ENCODE assay signal across 7 cellular contexts in genomic region chr6:37168809-37169457, GRCh38. TPM values are rescaled to one million over a fixed set of nuclear protein-coding genes. Genes with fewer than 3 reads are reported as not detected.
DNase-seq lines count a peak whose midpoint lies in the region; ATAC-seq, FAIRE-seq and TF ChIP-seq lines count a peak whose summit lies in the region.

No MANE protein-coding gene starts in this region.

- H3K9me3 ChIP-seq in gastroesophageal sphincter, result no peaks in the 10 kb centered on the region

- no peak for TF ChIP-seq POLR2A in gastroesophageal sphincter (IDR thresholded peaks at IDR 0.05)

- no peak for FAIRE-seq in D721Med (lab: Jason Lieb, UNC)

- intact Hi-C loops in activated naive CD4-positive, alpha-beta T cell treated with anti-CD3 and anti-CD28 coated beads for 36 hours (cut with micrococcal nuclease), result loop anchor here (1.0 kb wide), 4 partner anchors 14 to 71 kb away; no protein-coding TSS in a partner anchor

- H3K27ac Mint-ChIP-seq in activated naive CD4-positive, alpha-beta T cell treated with anti-CD3 and anti-CD28 coated beads for 36 hours, result peak overlapping the region; percentile 96
- peak overlapping the region; percentile 99 for H3K27ac Mint-ChIP-seq in osteocyte (ENCODE audit: unreplicated experiment)

- DNase-seq in NCI-H1417 (lab: John Stamatoyannopoulos, UW) (peak; percentile 37 to 91 (median 82)), osteocyte (ENCODE audit: extremely low spot score, unreplicated experiment) (no peak), D721Med (ENCODE audit: insufficient read length, low spot score) (no peak)
- DNase-seq in activated naive CD4-positive, alpha-beta T cell treated with anti-CD3 and anti-CD28 coated beads for 36 hours, result peak; percentile 76

- peaks cover 34% of the 10 kb centered on the region for H3K36me3 Mint-ChIP-seq in activated naive CD4-positive, alpha-beta T cell treated with anti-CD3 and anti-CD28 coated beads for 36 hours (ENCODE audit: low read depth)
- H3K36me3 Mint-ChIP-seq in osteocyte (ENCODE audit: unreplicated experiment), result peaks cover 12% of the 10 kb centered on the region

- H3K4me3 ChIP-seq in GM08714 (ENCODE audit: low read length) (peak overlapping the region; percentile 61; the same call in 1 of the 2 replicates), gastroesophageal sphincter (peak overlapping the region; percentile 50 to 63)

- CTCF ChIA-PET in activated naive CD4-positive, alpha-beta T cell treated with anti-CD3 and anti-CD28 coated beads for 36 hours (lab: Charles Lee), result interaction anchor here (1.9 to 12.2 kb wide), 4 partner anchors 39 to 144 kb away, joined by 10 to 265 read pairs (median 180); no protein-coding TSS in a partner anchor

- H3K27me3 Mint-ChIP-seq in activated naive CD4-positive, alpha-beta T cell treated with anti-CD3 and anti-CD28 coated beads for 36 hours (ENCODE audit: low read depth), result no peaks in the 10 kb centered on the region
- H3K27me3 Mint-ChIP-seq in osteocyte (ENCODE audit: unreplicated experiment), result no peaks in the 10 kb centered on the region

- H3K9me3 Mint-ChIP-seq in activated naive CD4-positive, alpha-beta T cell treated with anti-CD3 and anti-CD28 coated beads for 36 hours, result no peaks in the 10 kb centered on the region
- H3K9me3 Mint-ChIP-seq in osteocyte (ENCODE audit: unreplicated experiment), result no peaks in the 10 kb centered on the region

- peaks cover 26% of the 10 kb centered on the region for H3K4me1 Mint-ChIP-seq in activated naive CD4-positive, alpha-beta T cell treated with anti-CD3 and anti-CD28 coated beads for 36 hours (ENCODE audit: low read depth)
- peaks cover 32% of the 10 kb centered on the region for H3K4me1 Mint-ChIP-seq in osteocyte (ENCODE audit: unreplicated experiment)

- peak overlapping the region; percentile 93 for H3K4me3 Mint-ChIP-seq in activated naive CD4-positive, alpha-beta T cell treated with anti-CD3 and anti-CD28 coated beads for 36 hours
- peak overlapping the region; percentile 86 for H3K4me3 Mint-ChIP-seq in osteocyte (ENCODE audit: unreplicated experiment)

- 4 to 7% methylated on average over 13 to 14 of the region's 24 CpGs for WGBS in gastroesophageal sphincter (ENCODE audit: low coverage in 1 of 2), 2 donors

- no peak for TF ChIP-seq EP300 in gastroesophageal sphincter (IDR thresholded peaks at IDR 0.05)

- peak; percentile 26 for ATAC-seq in gastroesophageal sphincter
- ATAC-seq in HG03280 (IDR thresholded peaks at IDR 0.05; ENCODE audit: unreplicated experiment), result no peak

- no peaks in the 10 kb centered on the region for H3K27me3 ChIP-seq in gastroesophageal sphincter

- TF ChIP-seq CTCF in gastroesophageal sphincter (IDR thresholded peaks at IDR 0.05) (no peak), osteocyte (IDR thresholded peaks at IDR 0.05) (no peak), D721Med (IDR thresholded peaks at IDR 0.05; ENCODE audit: insufficient read depth, missing control alignments) (no peak)

- H3K36me3 ChIP-seq in gastroesophageal sphincter, result peaks cover 0 to 16% of the 10 kb centered on the region in 2 donors

- H3K4me1 ChIP-seq in gastroesophageal sphincter, result peaks cover 0 to 44% (median 11%) of the 10 kb centered on the region in 3 donors

- peak overlapping the region; percentile 85 to 99 (median 96) for H3K27ac ChIP-seq in gastroesophageal sphincter

RNA-seq across cellular contexts. Expression of gene PIM1, which starts 1.0 kb away (rescaled TPM):
- 100 to 1,000 TPM; 226 to 227 TPM for total RNA-seq in activated naive CD4-positive, alpha-beta T cell treated with anti-CD3 and anti-CD28 coated beads for 36 hours
- total RNA-seq in gastroesophageal sphincter (10 to 100 TPM; 19.0 to 63.8 (median 21.8) TPM), osteocyte (8.9 and 12.8 TPM in 2 replicates)

Comparison
In these comparisons a context has a peak if more than half of its experiments do, and no peak if none do; other contexts are left out.
1. DNase-seq: peak in NCI-H1417 (3 of 3) and activated naive CD4-positive, alpha-beta T cell treated with anti-CD3 and anti-CD28 coated beads for 36 hours (single experiment); none in osteocyte (single experiment) and D721Med (single experiment).